ENCODE assay signal across 26 cellular contexts in genomic region chr12:28807535-28807934, GRCh38.
"Had no signal": no experiment of that assay in that cellular context is flagged by ENCODE, and none has a peak within 500 bp of the region (broad histone marks: within the 10 kb centered on the region; RNA-seq: fewer than 3 reads in every experiment).

No MANE protein-coding gene starts in this region.

- DNase-seq: stimulated activated CD4-positive, alpha-beta T cell treated with anti-CD3 and anti-CD28 coated beads, Interleukin-2, amount 100 ng/mL, for 48 hours; stimulated activated CD4-positive, alpha-beta T cell treated with anti-CD3 and anti-CD28 coated beads, Interleukin-4, amount 100 ng/mL, for 1 hour; stimulated activated CD4-positive, alpha-beta T cell treated with anti-CD3 and anti-CD28 coated beads, Interleukin-4, amount 100 ng/mL, for 24 hours; stimulated activated CD4-positive, alpha-beta T cell treated with anti-CD3 and anti-CD28 coated beads, Interleukin-4, amount 100 ng/mL, for 4 hours; stimulated activated CD8-positive, alpha-beta memory T cell treated with anti-CD3 and anti-CD28 coated beads, Interleukin-4, amount 100 ng/mL, for 48 hours; stimulated activated naive B cell treated with anti-CD40 and anti-IgM and Interleukin-4, amounts not matched to agents 10 μg/mL and 1 μg/mL and 100 μg/mL, for 72 hours; stimulated activated naive CD4-positive, alpha-beta T cell; stimulated activated naive CD4-positive, alpha-beta T cell treated with Interleukin-2 at 50 U/mL for 16 hours; stimulated activated naive CD8-positive, alpha-beta T cell treated with anti-CD3 and anti-CD28 coated beads, Interleukin-15, amount 100 ng/mL, for 72 hours; stimulated activated naive CD8-positive, alpha-beta T cell treated with anti-CD3 and anti-CD28 coated beads, Interleukin-15, Interleukin-2, amounts not matched to agents 100 U/mL and 50 U/mL, for 24 hours; stomach; substantia nigra; testis; thyroid gland; tibial artery; transverse colon; trophoblast cell; upper lobe of left lung; upper lobe of right lung; uterus had no signal

- H3K9me3 ChIP-seq: stomach, suprapubic skin, testis, thoracic aorta, thyroid gland, tibial artery, tibial nerve, transverse colon, upper lobe of left lung, upper lobe of right lung, uterus, vagina had no signal

- H3K4me1 ChIP-seq: stomach, suprapubic skin, testis, thyroid gland, tibial artery, tibial nerve, transverse colon, upper lobe of left lung, upper lobe of right lung, uterus, vagina had no signal

- H3K27me3 ChIP-seq: stomach, suprapubic skin, testis, thyroid gland, tibial artery, tibial nerve, transverse colon, upper lobe of left lung, upper lobe of right lung, uterus, vagina had no signal

- H3K36me3 ChIP-seq: stomach, suprapubic skin, thoracic aorta, thyroid gland, tibial artery, tibial nerve, transverse colon, upper lobe of left lung, upper lobe of right lung, uterus, vagina had no signal

- ATAC-seq: stimulated activated effector memory CD8-positive, alpha-beta T cell treated with anti-CD3 and anti-CD28 coated beads, Interleukin-12 subunit alpha, Interleukin-12 subunit beta, amount 100 ng/mL, for 72 hours; stimulated activated memory B cell treated with anti-CD40 and anti-IgM and Interleukin-4, amounts not matched to agents 10 μg/mL and 1 μg/mL and 100 μg/mL, for 72 hours; stimulated activated naive B cell treated with anti-CD40 and anti-IgM and Interleukin-4, amounts not matched to agents 10 μg/mL and 1 μg/mL and 100 μg/mL, for 72 hours; stimulated activated naive CD8-positive, alpha-beta T cell treated with anti-CD3 and anti-CD28 coated beads, Interleukin-15, amount 100 ng/mL, for 72 hours; stimulated activated naive CD8-positive, alpha-beta T cell treated with anti-CD3 and anti-CD28 coated beads, Interleukin-15, Interleukin-2, amounts not matched to agents 100 U/mL and 50 U/mL, for 24 hours; upper lobe of right lung had no signal

- H3K27ac ChIP-seq: stomach, suprapubic skin, testis, thoracic aorta, thyroid gland, tibial artery, tibial nerve, transverse colon, upper lobe of left lung, upper lobe of right lung, vagina had no signal

- H3K4me3 ChIP-seq: stomach, suprapubic skin, testis, thoracic aorta, thyroid gland, tibial artery, tibial nerve, transverse colon, upper lobe of left lung, upper lobe of right lung, uterus, vagina had no signal
